Comparison of ENCODE assay signal across 8 cellular contexts in genomic region chr1:28507247-28507645, GRCh38. TPM values are rescaled to one million over a fixed set of nuclear protein-coding genes. Genes with fewer than 3 reads are reported as not detected.
DNase-seq lines count a peak whose midpoint lies in the region; ATAC-seq and TF ChIP-seq lines count a peak whose summit lies in the region.

No MANE protein-coding gene starts in this region.

- H3K27ac Mint-ChIP-seq in activated naive CD8-positive, alpha-beta T cell treated with anti-CD3 and anti-CD28 coated beads for 36 hours = peak overlapping the region; percentile 97

- TF ChIP-seq POLR2A in lower leg skin (IDR thresholded peaks at IDR 0.05) = no peak

- H3K4me3 ChIP-seq in AG04450 (ENCODE audit: low read depth, low read length) (peak overlapping the region; percentile 95), HUES64 (ENCODE audit: low read length) (peak overlapping the region; percentile 78), lower leg skin (ENCODE audit: low read depth, poor library complexity, severe bottlenecking) (peak overlapping the region; percentile 61)

- H3K27ac ChIP-seq in AG04450 (ENCODE audit: low read depth, low read length) = peak overlapping the region; percentile 89
- H3K27ac ChIP-seq in HUES64 (ENCODE audit: low read depth, low read length) = peak overlapping the region; percentile 98
- peak overlapping the region; percentile 81 for H3K27ac ChIP-seq in substantia nigra (ENCODE audit: low read depth, low read length, poor library complexity, severe bottlenecking)

- H3K36me3 Mint-ChIP-seq in activated naive CD8-positive, alpha-beta T cell treated with anti-CD3 and anti-CD28 coated beads for 36 hours = peaks cover 68% of the 10 kb centered on the region

- peaks cover 4% of the 10 kb centered on the region for H3K9me3 Mint-ChIP-seq in activated naive CD8-positive, alpha-beta T cell treated with anti-CD3 and anti-CD28 coated beads for 36 hours

- CTCF ChIA-PET in AG04450 (lab: Charles Lee) = interaction anchor here (2.0 to 2.7 kb wide), 2 partner anchors 10 to 148 kb away, joined by 7 to 8 read pairs; no protein-coding TSS in a partner anchor

- peaks cover 58% of the 10 kb centered on the region for H3K36me3 ChIP-seq in HUES64 (ENCODE audit: insufficient read depth, low read length)

- peak overlapping the region; percentile 97 for H3K4me3 Mint-ChIP-seq in activated naive CD8-positive, alpha-beta T cell treated with anti-CD3 and anti-CD28 coated beads for 36 hours

- H3K9me3 ChIP-seq in AG04450 (ENCODE audit: control insufficient read depth, insufficient read depth, low read length) (no peaks in the 10 kb centered on the region), HUES64 (ENCODE audit: insufficient read depth, low read depth, low read length) (no peaks in the 10 kb centered on the region)

- no peak for DNase-seq in AG04450 (ENCODE audit: low read depth, low spot score)
- DNase-seq in activated naive CD8-positive, alpha-beta T cell treated with anti-CD3 and anti-CD28 coated beads for 36 hours = no peak
- DNase-seq in lower leg skin (ENCODE audit: low spot score in 2 of 2) = no peak
- DNase-seq in substantia nigra (lab: John Stamatoyannopoulos, UW) = no peak
- no peak for DNase-seq in COLO829 (ENCODE audit: low spot score)

- ATAC-seq in GM19397 (IDR thresholded peaks at IDR 0.05; ENCODE audit: unreplicated experiment) (no peak), GM18517 (IDR thresholded peaks at IDR 0.05; ENCODE audit: unreplicated experiment) (no peak)

- peak overlapping the region; percentile 100 for H3K9ac ChIP-seq in HUES64 (ENCODE audit: low read depth, low read length)

- WGBS in HUES64 = 1% methylated on average over 11 of the region's 11 CpGs
- 4 to 5% methylated on average over 11 of the region's 11 CpGs for WGBS in lower leg skin, 2 donors

- H3K27me3 Mint-ChIP-seq in activated naive CD8-positive, alpha-beta T cell treated with anti-CD3 and anti-CD28 coated beads for 36 hours = peaks cover 65% of the 10 kb centered on the region

- intact Hi-C loops in lower leg skin (cut with DNase I; ENCODE audit: low total_unique reads) = no loop called here

- POLR2A ChIA-PET in AG04450 (lab: Yijun Ruan, JAX) = interaction anchor here (0.6 to 2.8 kb wide), 6 partner anchors 69 to 633 kb away, joined by 3 to 15 read pairs (median 4); no protein-coding TSS in a partner anchor

- peaks cover 13% of the 10 kb centered on the region for H3K4me1 ChIP-seq in HUES64 (ENCODE audit: insufficient read depth, low read length)

- H3K4me1 Mint-ChIP-seq in activated naive CD8-positive, alpha-beta T cell treated with anti-CD3 and anti-CD28 coated beads for 36 hours = peaks cover 48% of the 10 kb centered on the region

- H3K27me3 ChIP-seq in AG04450 (ENCODE audit: control insufficient read depth, insufficient read depth, low read length) = no peaks in the 10 kb centered on the region
- H3K27me3 ChIP-seq in HUES64 (ENCODE audit: insufficient read depth, low read length) = no peaks in the 10 kb centered on the region

- TF ChIP-seq CTCF in AG04450 (IDR thresholded peaks at IDR 0.05; ENCODE audit: low read depth, low read length) = no peak
- no peak for TF ChIP-seq CTCF in lower leg skin (IDR thresholded peaks at IDR 0.05)

RNA-seq across cellular contexts. Expression of gene RCC1, which starts 1.4 kb away (rescaled TPM):
- polyA plus RNA-seq in AG04450 (2011; rRNA removed) = 22.4 and 24.0 TPM in 2 replicates
- polyA minus RNA-seq in AG04450 (2011; rRNA and poly(A)+ RNA removed) = 27.2 and 44.4 TPM in 2 replicates
- 73.4 TPM for polyA plus RNA-seq in HUES64 (2013, experiment 1 of 2)
- polyA plus RNA-seq in HUES64 (2013, experiment 2 of 2) = 66.6 TPM
- total RNA-seq in activated naive CD8-positive, alpha-beta T cell treated with anti-CD3 and anti-CD28 coated beads for 36 hours = 100 to 1,000 TPM; 133 to 138 TPM
- 10 to 100 TPM; 14.7 to 18.3 (median 15.2) TPM for total RNA-seq in lower leg skin

RNA-seq across cellular contexts. Expression of gene TRNAU1AP, which starts 45.6 kb away (rescaled TPM):
- 29.4 and 30.1 TPM in 2 replicates for polyA plus RNA-seq in AG04450 (2011; rRNA removed)
- 12.0 and 13.2 TPM in 2 replicates for polyA minus RNA-seq in AG04450 (2011; rRNA and poly(A)+ RNA removed)
- polyA plus RNA-seq in HUES64 (2013, experiment 1 of 2) = 23.9 TPM
- 22.3 TPM for polyA plus RNA-seq in HUES64 (2013, experiment 2 of 2)
- 10 to 100 TPM; 42.6 to 43.2 TPM for total RNA-seq in activated naive CD8-positive, alpha-beta T cell treated with anti-CD3 and anti-CD28 coated beads for 36 hours
- 10 to 100 TPM; 11.8 to 24.9 (median 19.3) TPM for total RNA-seq in lower leg skin

Comparison
In these comparisons a context has a peak if more than half of its experiments do, and no peak if none do; other contexts are left out.
1. RNA of gene RCC1, which starts 1.4 kb away (total RNA-seq): 133 to 138 TPM in activated naive CD8-positive, alpha-beta T cell treated with anti-CD3 and anti-CD28 coated beads for 36 hours; 14.7 to 18.3 TPM in lower leg skin; every median in the first group is over 4 times any median in the second.
2. Peak in every context shown above with its lines, with median percentiles within 50 percentile points of each other: H3K27ac ChIP-seq and H3K4me3 ChIP-seq.